ENCODE assay signal across 10 cellular contexts in the genomic region with DNA sequence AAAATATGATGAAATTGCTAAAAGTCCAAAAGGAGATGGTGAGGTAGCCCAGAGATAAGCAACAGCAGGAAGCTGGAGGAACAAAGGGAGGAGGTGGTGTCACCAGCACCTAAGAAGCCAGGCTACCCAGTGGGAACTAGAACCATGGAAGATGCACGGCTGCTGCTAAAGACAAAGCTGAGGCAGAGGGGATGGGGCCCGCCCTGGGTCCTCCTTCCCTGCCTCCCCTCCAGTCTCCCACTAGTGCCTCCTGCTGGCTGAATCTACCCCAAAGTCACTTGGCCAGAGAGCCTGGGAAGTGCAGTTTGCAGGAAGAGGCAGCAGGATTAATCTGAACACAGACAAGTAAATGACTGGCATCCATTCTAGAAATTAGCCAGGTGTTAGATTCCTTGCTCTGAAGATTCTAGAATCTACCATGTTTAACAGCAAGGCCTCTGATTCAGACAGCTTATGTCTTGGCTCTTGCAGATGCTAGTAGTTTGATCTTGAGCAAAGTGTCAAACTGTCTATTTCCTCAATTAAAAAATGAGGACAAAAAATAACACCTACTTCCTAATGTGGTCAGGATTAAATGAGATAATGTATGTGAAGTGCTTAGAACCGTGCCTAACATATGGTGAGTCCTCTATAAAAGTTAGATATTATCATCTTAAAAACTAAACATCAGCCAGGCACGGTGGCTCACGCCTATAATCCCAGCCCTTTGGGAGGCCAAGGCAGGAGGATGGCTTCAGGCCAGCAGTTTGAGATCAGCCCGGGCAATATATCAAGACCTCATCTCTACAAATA. TPM values are rescaled to one million over a fixed set of nuclear protein-coding genes. Genes with fewer than 3 reads are reported as not detected.
DNase-seq lines count a peak whose midpoint lies in the region; ATAC-seq and TF ChIP-seq lines count a peak whose summit lies in the region.
"Had no signal": no experiment of that assay in that cellular context is flagged by ENCODE, and none has a peak within 500 bp of the region (broad histone marks: within the 10 kb centered on the region; RNA-seq: fewer than 3 reads in every experiment).

No MANE protein-coding gene starts in this region.

- TF ChIP-seq CTCF in DOHH2 (IDR thresholded peaks at IDR 0.05; ENCODE audit: low read depth, low read length, poor library complexity, severe bottlenecking) = peak; percentile 66
- peak; percentile 34 for TF ChIP-seq CTCF in astrocyte of the spinal cord (IDR thresholded peaks at IDR 0.05; ENCODE audit: low read depth, low read length)
- TF ChIP-seq CTCF in mucosa of descending colon (IDR thresholded peaks at IDR 0.05) = no peak

- H3K79me2 ChIP-seq in DOHH2 (ENCODE audit: control insufficient read depth, low read length) (no peaks in the 10 kb centered on the region), trophoblast cell (ENCODE audit: control insufficient read depth, insufficient read depth, low read length, poor library complexity) (no peaks in the 10 kb centered on the region)

- H3K9ac ChIP-seq in trophoblast cell (ENCODE audit: low read length) = no peak overlapping the region

- no peak overlapping the region for H4K8ac ChIP-seq in trophoblast cell (ENCODE audit: low read depth, low read length)

- no peaks in the 10 kb centered on the region for H3K9me3 ChIP-seq in DOHH2 (ENCODE audit: control insufficient read depth, insufficient read depth, low read length)
- H3K9me3 ChIP-seq in mucosa of descending colon = no peaks in the 10 kb centered on the region
- H3K9me3 ChIP-seq in trophoblast cell (ENCODE audit: insufficient read depth, low read depth, low read length) = no peaks in the 10 kb centered on the region

- no peak overlapping the region for H3K23ac ChIP-seq in trophoblast cell (ENCODE audit: low read length)

- H3K27ac ChIP-seq in DOHH2 (ENCODE audit: low read depth, low read length) (no peak overlapping the region), trophoblast cell (ENCODE audit: low read depth, low read length) (no peak overlapping the region)

- no peak overlapping the region for H3K4ac ChIP-seq in trophoblast cell (ENCODE audit: low read depth, low read length)

- H3K36me3 ChIP-seq in DOHH2 (ENCODE audit: control insufficient read depth, low read length) = no peaks in the 10 kb centered on the region
- H3K36me3 ChIP-seq in mucosa of descending colon (ENCODE audit: low read depth) = no peaks in the 10 kb centered on the region
- H3K36me3 ChIP-seq in trophoblast cell (ENCODE audit: control insufficient read depth in 1 of 2, insufficient read depth in 2 of 2, low read length in 2 of 2) = no peaks in the 10 kb centered on the region

- H4K20me1 ChIP-seq in DOHH2 (ENCODE audit: control insufficient read depth, insufficient read depth, low read depth, low read length) = no peaks in the 10 kb centered on the region

- H4K12ac ChIP-seq in trophoblast cell (ENCODE audit: low read depth, low read length) = no peak overlapping the region

- H3K9me2 ChIP-seq in DOHH2 (replicated peaks; ENCODE audit: control insufficient read depth, low read length) = no peaks in the 10 kb centered on the region

- no peaks in the 10 kb centered on the region for H3K79me1 ChIP-seq in trophoblast cell (ENCODE audit: low read length)

- H3K14ac ChIP-seq in trophoblast cell (ENCODE audit: low read length) = no peak overlapping the region

- H3K4me3 ChIP-seq in DOHH2 (ENCODE audit: low read length) (no peak overlapping the region), astrocyte of the spinal cord (ENCODE audit: low read depth, low read length) (no peak overlapping the region), mucosa of descending colon (no peak overlapping the region), trophoblast cell (ENCODE audit: low read depth, low read length) (no peak overlapping the region)

- H2BK120ac ChIP-seq in trophoblast cell (ENCODE audit: insufficient read depth, low read length, poor library complexity) = no peak overlapping the region

- H3F3A ChIP-seq in DOHH2 (ENCODE audit: control insufficient read depth, insufficient read depth) = peaks cover 2% of the 10 kb centered on the region; the same call in 1 of the 2 replicates

- WGBS in trophoblast cell (ENCODE audit: extremely low coverage, insufficient coverage, insufficient read length) = no CpG with 5 or more reads among the region's 6 CpGs

- ATAC-seq in mucosa of descending colon (peak; percentile 51), HG02981 (IDR thresholded peaks at IDR 0.05; ENCODE audit: unreplicated experiment) (no peak)
- ATAC-seq: activated T-cell treated with anti-CD3 and anti-CD28 coated beads, Interleukin-2, amount 50 U/mL, for 4 hours; T-helper 17 cell had no signal

- H3K18ac ChIP-seq in trophoblast cell (ENCODE audit: low read length) = no peak overlapping the region

- no peak overlapping the region for H2AFZ ChIP-seq in trophoblast cell (ENCODE audit: insufficient read depth, low read length, poor library complexity)

- intact Hi-C loops in mucosa of descending colon (cut with DNase I, micrococcal nuclease) = no loop called here

- H3K27me3 ChIP-seq in DOHH2 (ENCODE audit: control insufficient read depth, low read length) = no peaks in the 10 kb centered on the region
- no peaks in the 10 kb centered on the region for H3K27me3 ChIP-seq in trophoblast cell (ENCODE audit: insufficient read depth, low read length)

- no peak overlapping the region for H2BK5ac ChIP-seq in trophoblast cell (ENCODE audit: low read depth, low read length, poor library complexity)

- no peak overlapping the region for H2AK5ac ChIP-seq in trophoblast cell (ENCODE audit: low read length)

- DNase-seq in KBM-7 (peak; percentile 55), astrocyte of the spinal cord (ENCODE audit: low read depth, low spot score) (no peak), mucosa of descending colon (peak in 2 of 3 donors; percentile 25 to 27), NOMO-1 treated with DMSO at 0.1 percent for 48 hours (lab: John Stamatoyannopoulos, UW; ENCODE audit: unreplicated experiment) (no peak), T-helper 2 cell (no peak), trophoblast cell (no peak)
- DNase-seq: activated T-cell treated with anti-CD3 and anti-CD28 coated beads, Interleukin-2, amount 50 U/mL, for 4 hours; T-helper 17 cell had no signal

- in situ Hi-C loops in KBM-7 (cut with MboI; ENCODE audit: low pct_unique_long_range_greater_than_20kb, low sequenced_read_pairs) (no loop called here), astrocyte of the spinal cord (cut with HindIII; ENCODE audit: low sequenced_read_pairs) (no loop called here)

- no peak overlapping the region for H4K91ac ChIP-seq in trophoblast cell (ENCODE audit: low read depth, low read length)

- no peak overlapping the region for H2BK12ac ChIP-seq in trophoblast cell (ENCODE audit: low read length)

- H3K4me2 ChIP-seq in DOHH2 (ENCODE audit: low read length) = no peak overlapping the region
- H3K4me2 ChIP-seq in trophoblast cell (ENCODE audit: low read length) = no peak overlapping the region

- H3K4me1 ChIP-seq in DOHH2 (ENCODE audit: control insufficient read depth, low read length) (peaks cover 20% of the 10 kb centered on the region), mucosa of descending colon (ENCODE audit: low read depth) (peaks cover 13% of the 10 kb centered on the region), trophoblast cell (ENCODE audit: control insufficient read depth in 1 of 2, insufficient read depth in 2 of 2, low read length in 2 of 2) (no peaks in the 10 kb centered on the region)

RNA-seq across cellular contexts. Expression of gene LRP10, which starts 5.9 kb away (rescaled TPM):
- total RNA-seq in mucosa of descending colon = 100 to 1,000 TPM; 218 to 276 (median 245) TPM
- 32.8 and 36.9 TPM in 2 replicates for polyA plus RNA-seq in trophoblast cell (2013)

RNA-seq across cellular contexts. Expression of gene REM2, which starts 17.4 kb away (rescaled TPM):
- total RNA-seq in mucosa of descending colon = under 1 TPM; 0.35 to 0.66 (median 0.51) TPM
- polyA plus RNA-seq in trophoblast cell (2013) = 0.72 and 0.82 TPM in 2 replicates

RNA-seq across cellular contexts. Expression of gene MMP14, which starts 29.2 kb away (rescaled TPM):
- total RNA-seq in mucosa of descending colon = 100 to 1,000 TPM in 2 of 3 donors, 10 to 100 TPM in 1; 48.1 to 161 (median 104) TPM
- polyA plus RNA-seq in trophoblast cell (2013) = 1,258 and 1,302 TPM in 2 replicates

RNA-seq across cellular contexts. Expression of gene MRPL52, which starts 35.9 kb away (rescaled TPM):
- total RNA-seq in mucosa of descending colon = 10 to 100 TPM; 59.1 to 79.1 (median 64.5) TPM
- polyA plus RNA-seq in trophoblast cell (2013) = 216 and 219 TPM in 2 replicates

RNA-seq across cellular contexts. Expression of gene SLC7A7, which starts 50.4 kb away (rescaled TPM):
- 10 to 100 TPM in 2 of 3 donors, 1 to 10 TPM in 1; 7.6 to 13.7 (median 13.2) TPM for total RNA-seq in mucosa of descending colon
- 44.4 and 49.4 TPM in 2 replicates for polyA plus RNA-seq in trophoblast cell (2013)

Comparison
In these comparisons a context has a peak if more than half of its experiments do, and no peak if none do; other contexts are left out.
1. DNase-seq: peak in KBM-7 (single experiment) and mucosa of descending colon (2 of 3); none in astrocyte of the spinal cord (single experiment), NOMO-1 treated with DMSO at 0.1 percent for 48 hours (single experiment), T-helper 2 cell (0 of 5) and trophoblast cell (0 of 2).